14 cellular contexts compared by ENCODE assay signal in the genomic region with DNA sequence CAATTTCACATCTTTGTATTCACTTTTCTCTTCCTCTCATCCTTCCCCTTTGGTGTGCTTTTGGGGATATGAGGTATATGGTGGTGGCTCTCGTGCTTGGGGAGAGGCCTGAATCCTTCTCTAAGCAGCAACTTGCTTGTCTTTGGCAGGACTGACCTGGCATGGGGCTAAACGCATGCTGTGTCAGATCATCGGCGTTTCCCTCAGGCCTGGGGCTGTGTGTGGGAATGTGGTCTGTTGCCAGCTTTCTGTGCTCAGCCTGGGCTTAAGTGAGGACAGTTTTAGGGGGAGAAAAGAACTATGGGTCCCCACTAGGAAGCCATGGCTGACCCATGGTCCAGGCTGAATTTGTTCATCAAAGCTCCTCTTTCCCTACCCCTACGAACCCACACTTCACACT.
A peak's percentile ranks its signal among the peaks of the same experiment; 100 is the strongest.
DNase-seq lines count a peak whose midpoint lies in the region; ATAC-seq, FAIRE-seq and TF ChIP-seq lines count a peak whose summit lies in the region.
"Had no signal": no experiment of that assay in that cellular context is flagged by ENCODE, and none has a peak within 500 bp of the region (broad histone marks: within the 10 kb centered on the region; RNA-seq: fewer than 3 reads in every experiment).

No MANE protein-coding gene starts in this region.

- H3K27me3 ChIP-seq in CD4-positive, alpha-beta memory T cell (ENCODE audit: insufficient read depth, low read length) = no peaks in the 10 kb centered on the region
- H3K27me3 ChIP-seq in GM23248 (replicated peaks; ENCODE audit: insufficient read depth) = no peaks in the 10 kb centered on the region

- H3K27ac ChIP-seq in CD4-positive, alpha-beta memory T cell (ENCODE audit: low read depth, low read length) = no peak overlapping the region
- no peak overlapping the region for H3K27ac ChIP-seq in GM23248

- peaks cover 22% of the 10 kb centered on the region; the same call in 1 of the 2 replicates for H3K79me2 ChIP-seq in GM23248 (ENCODE audit: insufficient read depth)

- intact Hi-C loops in CD4-positive, alpha-beta memory T cell (cut with micrococcal nuclease) = no loop called here

- H3K9ac ChIP-seq in GM23248 = no peak overlapping the region

- H3K27ac Mint-ChIP-seq in CD4-positive, alpha-beta memory T cell = peak overlapping the region in 4 of 7 donors; percentile 25 to 56 (median 36)
- H3K27ac Mint-ChIP-seq in nephron progenitor cell = peak overlapping the region; percentile 18

- DNase-seq in CD4-positive, alpha-beta memory T cell = no peak
- DNase-seq in GM23248 (peak; percentile 43), cardiac fibroblast (ENCODE audit: low read depth in 2 of 2) (peak; percentile 24 to 48), nephron progenitor cell (no peak), GM12892 (ENCODE audit: insufficient read length) (no peak), foreskin melanocyte (no peak)
- DNase-seq: activated naive CD4-positive, alpha-beta T cell treated with Interleukin-2 at 50 U/mL for 16 hours; NCI-H187; NCI-H524 treated with DMSO at 0.1 percent for 48 hours; PC-3; posterior cingulate gyrus; stimulated activated CD4-positive, alpha-beta T cell treated with anti-CD3 and anti-CD28 coated beads, Interleukin-15, amount 100 ng/mL, for 24 hours had no signal

- peaks cover 4% of the 10 kb centered on the region for H3K36me3 ChIP-seq in CD4-positive, alpha-beta memory T cell (ENCODE audit: insufficient read depth, low read length)
- no peaks in the 10 kb centered on the region for H3K36me3 ChIP-seq in GM23248 (ENCODE audit: low read depth)

- TF ChIP-seq CTCF in cardiac fibroblast (IDR thresholded peaks at IDR 0.05; ENCODE audit: low read depth, low read length) = no peak
- no peak for TF ChIP-seq CTCF in nephron progenitor cell (IDR thresholded peaks at IDR 0.05)

- POLR2A ChIA-PET in CD4-positive, alpha-beta memory T cell (lab: Charles Lee; ENCODE audit: partially characterized antibody) = no interaction called here

- no peaks in the 10 kb centered on the region for H3F3A ChIP-seq in GM23248 (ENCODE audit: insufficient read depth)

- H3K27me3 Mint-ChIP-seq in CD4-positive, alpha-beta memory T cell = no peaks in the 10 kb centered on the region
- H3K27me3 Mint-ChIP-seq in nephron progenitor cell (ENCODE audit: low read depth, poor library complexity) = no peaks in the 10 kb centered on the region

- in situ Hi-C loops in GM23248 (cut with MboI) = no loop called here

- no peak for FAIRE-seq in GM12892 (lab: Jason Lieb, UNC)
- FAIRE-seq: GM19239 had no signal

- peaks cover 16% of the 10 kb centered on the region for H3K4me1 ChIP-seq in CD4-positive, alpha-beta memory T cell (ENCODE audit: insufficient read depth, low read length)
- 0 out of 2 replicates have a peak, but pooled peaks cover 4% of the 10 kb centered on the region for H3K4me1 ChIP-seq in GM23248 (ENCODE audit: insufficient read depth)

- no peak for ATAC-seq in HG03442 (IDR thresholded peaks at IDR 0.05; ENCODE audit: unreplicated experiment)
- ATAC-seq: PC-3 had no signal

- no peak overlapping the region for H3K4me3 ChIP-seq in CD4-positive, alpha-beta memory T cell (ENCODE audit: low read length in 2 of 2)
- no peak overlapping the region for H3K4me3 ChIP-seq in GM23248
- H3K4me3 ChIP-seq in cardiac fibroblast (replicated peaks in 1 of 2; ENCODE audit: low read depth in 2 of 2, low read length in 2 of 2) = no peak overlapping the region

- no peaks in the 10 kb centered on the region; the same call in 1 of the 2 replicates for H3K9me2 ChIP-seq in GM23248 (ENCODE audit: insufficient read depth)

- no peak for TF ChIP-seq POLR2A in GM12892 (IDR thresholded peaks at IDR 0.05; ENCODE audit: low read depth, low read length)

- peaks cover 14 to 33% (median 28%) of the 10 kb centered on the region in 4 donors for H3K4me1 Mint-ChIP-seq in CD4-positive, alpha-beta memory T cell
- peaks cover 22% of the 10 kb centered on the region for H3K4me1 Mint-ChIP-seq in nephron progenitor cell

- H2AFZ ChIP-seq in GM23248 = no peak overlapping the region

- CTCF ChIA-PET in CD4-positive, alpha-beta memory T cell (lab: Charles Lee; ENCODE audit: partially characterized antibody) = no interaction called here

- H3K36me3 Mint-ChIP-seq in CD4-positive, alpha-beta memory T cell = peaks cover 24 to 26% of the 10 kb centered on the region in 2 donors
- peaks cover 21% of the 10 kb centered on the region for H3K36me3 Mint-ChIP-seq in nephron progenitor cell (ENCODE audit: low read depth)

- WGBS in GM23248 (ENCODE audit: low coverage in 1 of 2, low lambda C conversion rate in 2 of 2, missing lambda C conversion rate in 2 of 2), 2 experiments = 50 to 54% methylated on average over 5 of the region's 5 CpGs

- H3K9me3 Mint-ChIP-seq in CD4-positive, alpha-beta memory T cell = peaks cover 0 to 2% (median 0%) of the 10 kb centered on the region in 8 donors
- no peaks in the 10 kb centered on the region for H3K9me3 Mint-ChIP-seq in nephron progenitor cell

- H4K20me1 ChIP-seq in GM23248 (ENCODE audit: insufficient read depth) = peaks cover 9% of the 10 kb centered on the region

- H3K4me2 ChIP-seq in GM23248 (ENCODE audit: unreplicated experiment) = no peak overlapping the region

- no peaks in the 10 kb centered on the region for H3K9me3 ChIP-seq in CD4-positive, alpha-beta memory T cell (ENCODE audit: control insufficient read depth in 1 of 2, low read length in 2 of 2)
- no peaks in the 10 kb centered on the region for H3K9me3 ChIP-seq in GM23248 (ENCODE audit: low read depth)

- no peak overlapping the region for H3K4me3 Mint-ChIP-seq in CD4-positive, alpha-beta memory T cell
- no peak overlapping the region for H3K4me3 Mint-ChIP-seq in nephron progenitor cell

Comparison
In these comparisons a context has a peak if more than half of its experiments do, and no peak if none do; other contexts are left out.
1. DNase-seq: peak in GM23248 (single experiment) and cardiac fibroblast (2 of 2); none in CD4-positive, alpha-beta memory T cell (0 of 5), nephron progenitor cell (single experiment), GM12892 (single experiment) and foreskin melanocyte (single experiment).